6 cellular contexts compared by ENCODE assay signal in the genomic region with DNA sequence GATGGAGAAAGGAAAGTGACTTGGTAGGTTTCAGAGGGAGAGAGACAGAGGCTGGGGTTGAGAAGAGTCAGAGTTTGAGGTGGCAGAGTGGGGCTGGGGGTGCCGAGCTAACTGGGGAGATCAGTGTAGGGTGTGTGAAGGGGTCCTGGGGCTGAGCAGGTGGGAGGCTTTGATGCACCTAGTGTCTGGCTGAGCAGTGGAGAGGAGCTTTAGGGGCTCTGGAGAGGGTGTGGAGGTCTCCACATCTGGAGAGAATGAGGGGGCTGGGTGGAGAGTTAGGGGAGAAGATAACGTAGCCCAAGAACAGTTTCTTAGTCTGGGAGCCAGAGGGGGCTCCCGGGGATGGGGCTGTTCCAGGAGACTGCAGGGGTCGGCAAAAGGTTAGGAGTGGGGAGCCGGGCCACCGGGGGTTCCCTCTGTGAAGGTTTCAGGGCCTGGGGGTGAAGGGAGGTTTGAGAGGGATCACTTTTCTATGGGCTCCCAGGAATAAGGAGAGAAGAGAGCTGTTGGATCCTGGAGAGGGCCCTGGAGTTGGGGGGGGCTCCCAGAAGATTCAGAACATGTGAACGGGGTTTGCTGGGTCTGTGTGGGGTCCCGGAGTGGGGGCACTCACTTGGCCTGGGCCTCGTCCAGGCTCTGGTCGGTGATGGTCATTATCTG. TPM values are rescaled to one million over a fixed set of nuclear protein-coding genes. Genes with fewer than 3 reads are reported as not detected.
A peak's percentile ranks its signal among the peaks of the same experiment; 100 is the strongest.
DNase-seq lines count a peak whose midpoint lies in the region; ATAC-seq and TF ChIP-seq lines count a peak whose summit lies in the region.

No MANE protein-coding gene starts in this region.

- no peak for ATAC-seq in GM18873 (IDR thresholded peaks at IDR 0.05; ENCODE audit: low FRiP score, unreplicated experiment)

- TF ChIP-seq CTCF in colonic mucosa (IDR thresholded peaks at IDR 0.05) (no peak), parathyroid adenoma (IDR thresholded peaks at IDR 0.05) (no peak)

- peak overlapping the region; percentile 68 for H3K27ac ChIP-seq in HUES6 (ENCODE audit: low read depth, low read length)
- H3K27ac ChIP-seq in colonic mucosa = peak overlapping the region; percentile 87
- peak overlapping the region; percentile 85 for H3K27ac ChIP-seq in parathyroid adenoma

- peak overlapping the region; percentile 70 for H2AFZ ChIP-seq in parathyroid adenoma

- H3K36me3 ChIP-seq in HUES6 (ENCODE audit: control insufficient read depth, insufficient read depth, low read length) (peaks cover 25% of the 10 kb centered on the region), colonic mucosa (no peaks in the 10 kb centered on the region), parathyroid adenoma (ENCODE audit: control insufficient read depth, insufficient read depth, low read length) (no peaks in the 10 kb centered on the region)

- H3K27me3 ChIP-seq in HUES6 (ENCODE audit: control insufficient read depth, insufficient read depth, low read length) (no peaks in the 10 kb centered on the region), colonic mucosa (no peaks in the 10 kb centered on the region), parathyroid adenoma (ENCODE audit: control insufficient read depth, insufficient read depth, low read length) (no peaks in the 10 kb centered on the region)

- H3K4me2 ChIP-seq in parathyroid adenoma (ENCODE audit: low read length) = peak overlapping the region; percentile 84

- H3K4me1 ChIP-seq in HUES6 (ENCODE audit: control insufficient read depth, insufficient read depth, low read length) (peaks cover 37% of the 10 kb centered on the region), colonic mucosa (no peaks in the 10 kb centered on the region), parathyroid adenoma (peaks cover 7% of the 10 kb centered on the region)

- peak overlapping the region; percentile 72 for H3K9ac ChIP-seq in HUES6 (ENCODE audit: low read length)
- H3K9ac ChIP-seq in colonic mucosa (ENCODE audit: low read depth in 2 of 2, low read length in 2 of 2) = peak overlapping the region; percentile 84 to 91
- H3K9ac ChIP-seq in parathyroid adenoma = peak overlapping the region; percentile 42

- H3K79me2 ChIP-seq in parathyroid adenoma = peaks cover 4% of the 10 kb centered on the region

- no peak for DNase-seq in colonic mucosa
- no peak for DNase-seq in iPS-NIHi7 (ENCODE audit: extremely low spot score)
- DNase-seq in midbrain (lab: John Stamatoyannopoulos, UW) = no peak

- H3K4me3 ChIP-seq in HUES6 (ENCODE audit: low read depth, low read length) (peak overlapping the region; percentile 53), colonic mucosa (peak overlapping the region; percentile 69), parathyroid adenoma (ENCODE audit: low read depth, low read length) (peak overlapping the region; percentile 72)

- intact Hi-C loops in colonic mucosa (cut with DNase I) = no loop called here

- H3K9me3 ChIP-seq in HUES6 (ENCODE audit: control insufficient read depth, insufficient read depth, low read depth, low read length) (no peaks in the 10 kb centered on the region), colonic mucosa (no peaks in the 10 kb centered on the region), parathyroid adenoma (ENCODE audit: control insufficient read depth, low read length) (no peaks in the 10 kb centered on the region)

RNA-seq across cellular contexts. Expression of a gene that starts 0.8 kb away (rescaled TPM):
- total RNA-seq in colonic mucosa = 10 to 100 TPM; 47.5 TPM

RNA-seq across cellular contexts. Expression of a gene that starts 3.2 kb away (rescaled TPM):
- 1 to 10 TPM; 6.7 to 8.6 TPM for total RNA-seq in colonic mucosa

RNA-seq across cellular contexts. Expression of a gene that starts 5.2 kb away (rescaled TPM):
- total RNA-seq in colonic mucosa = 10 to 100 TPM in 1 of 2 donors, 1 to 10 TPM in 1; 4.1 to 10.1 TPM

RNA-seq across cellular contexts. Expression of a gene that starts 11.0 kb away (rescaled TPM):
- total RNA-seq in colonic mucosa = 10 to 100 TPM; 75.8 to 87.4 TPM

RNA-seq across cellular contexts. Expression of a gene that starts 13.3 kb away (rescaled TPM):
- 10 to 100 TPM; 44.1 to 54.5 TPM for total RNA-seq in colonic mucosa
